Comparison of ENCODE assay signal across 17 cellular contexts in the genomic region with DNA sequence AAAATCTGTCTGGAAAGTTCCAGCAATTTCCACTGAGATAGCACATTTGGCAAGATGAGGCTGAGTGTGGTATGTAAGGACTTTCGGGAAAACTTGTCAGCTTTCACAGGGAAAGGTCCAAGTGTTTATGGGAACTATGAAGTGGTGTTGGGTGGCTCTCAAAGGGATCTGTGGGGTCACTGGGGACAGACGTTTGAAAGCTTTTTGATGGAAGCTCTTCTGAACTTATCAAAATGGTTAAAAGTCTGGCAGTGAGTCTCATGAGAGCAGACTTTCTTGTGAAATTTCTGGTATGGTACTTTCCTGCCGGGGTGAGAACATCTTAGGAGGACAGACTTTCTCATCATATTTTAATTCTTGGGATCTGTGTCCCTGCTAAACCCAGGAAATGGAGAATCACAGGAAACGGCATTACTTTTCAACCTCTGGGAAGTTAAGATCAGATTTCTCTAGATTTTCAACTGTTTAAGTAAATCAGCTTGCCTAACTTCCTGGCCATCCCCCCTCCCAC.
DNase-seq lines count a peak whose midpoint lies in the region; ATAC-seq, FAIRE-seq and TF ChIP-seq lines count a peak whose summit lies in the region.
"Had no signal": no experiment of that assay in that cellular context is flagged by ENCODE, and none has a peak within 500 bp of the region (broad histone marks: within the 10 kb centered on the region; RNA-seq: fewer than 3 reads in every experiment).

No MANE protein-coding gene starts in this region.

- H3K27ac ChIP-seq in liver (ENCODE audit: low read depth in 1 of 2, low read length in 2 of 2), result peak overlapping the region; percentile 31 to 48
- no peak overlapping the region for H3K27ac ChIP-seq in HepG2 (ENCODE audit: extremely low read length, insufficient read depth, low read length)

- H3K36me3 ChIP-seq in liver (ENCODE audit: control insufficient read depth in 4 of 4, insufficient read depth in 3 of 4, low read depth in 1 of 4, low read length in 3 of 4) (no peaks in the 10 kb centered on the region), HepG2 (replicated peaks in 1 of 2; ENCODE audit: control insufficient read depth in 1 of 2, insufficient read depth in 2 of 2, low read length in 2 of 2) (no peaks in the 10 kb centered on the region)

- in situ Hi-C loops in HepG2 (cut with HindIII; ENCODE audit: extremely low pct_ligation_motif_present, low pct_unique_long_range_greater_than_20kb), result no loop called here

- no peak for ATAC-seq in HepG2
- peak; percentile 85 for ATAC-seq in sciatic nerve
- ATAC-seq in activated naive CD4-positive, alpha-beta T cell treated with anti-CD3 and anti-CD28 coated beads, Interleukin-2, amount 50 U/mL, for 72 hours, result no peak
- ATAC-seq: naive thymus-derived CD4-positive, alpha-beta T cell had no signal

- H3K4me3 ChIP-seq in liver (ENCODE audit: low read depth in 1 of 3, low read length in 3 of 3) (no peak overlapping the region), HepG2 (replicated peaks in 1 of 3; ENCODE audit: insufficient read depth in 1 of 3, low read depth in 2 of 3, low read length in 3 of 3) (no peak overlapping the region)

- H3K9me3 Mint-ChIP-seq in activated naive CD4-positive, alpha-beta T cell treated with anti-CD3 and anti-CD28 coated beads, Interleukin-2, amount 50 U/mL, for 72 hours, result peaks cover 8 to 12% of the 10 kb centered on the region in 2 donors
- H3K9me3 Mint-ChIP-seq in activated T-cell treated with anti-CD3 and anti-CD28 coated beads, Interleukin-2, amount 50 U/mL, for 24 hours, result no peaks in the 10 kb centered on the region
- H3K9me3 Mint-ChIP-seq: T-helper 1 cell treated with Interleukin-12 subunit alpha and Interleukin-12 subunit beta and Interleukin-4 antibody, amounts not matched to agents 30 μg/mL and 1 μg/mL, for 36 hours had no signal

- no peaks in the 10 kb centered on the region for H3K27me3 Mint-ChIP-seq in activated T-cell treated with anti-CD3 and anti-CD28 coated beads, Interleukin-2, amount 50 U/mL, for 24 hours
- H3K27me3 Mint-ChIP-seq: dendritic cell treated with granulocyte-macrophage colony-stimulating factor and Interleukin-4, amounts not matched to agents 40 ng/mL and 50 ng/mL, for 4 days; naive thymus-derived CD4-positive, alpha-beta T cell had no signal

- no peak overlapping the region for H2AFZ ChIP-seq in HepG2 (ENCODE audit: low read length)

- peak in 1 of 2 donors; percentile 15 for TF ChIP-seq RAD21 in liver (IDR thresholded peaks at IDR 0.05)
- no peak for TF ChIP-seq RAD21 in HepG2 (CRISPR knock-in tag; IDR thresholded peaks at IDR 0.05)

- no peak for DNase-seq in HepG2 (ENCODE audit: low spot score)
- peak; percentile 43 for DNase-seq in iris pigment epithelial cell (ENCODE audit: low read depth)
- no peak for DNase-seq in sciatic nerve (ENCODE audit: low spot score)
- DNase-seq in activated T-cell treated with anti-CD3 and anti-CD28 coated beads for 4 hours, result no peak
- no peak for DNase-seq in central memory CD4-positive, alpha-beta T cell
- no peak for DNase-seq in activated naive CD4-positive, alpha-beta T cell treated with anti-CD3 and anti-CD28 coated beads, Interleukin-2, amount 50 U/mL, for 72 hours (ENCODE audit: low spot score in 2 of 2)
- no peak for DNase-seq in activated T-cell treated with anti-CD3 and anti-CD28 coated beads, Interleukin-2, amount 50 U/mL, for 24 hours
- DNase-seq: activated naive CD4-positive, alpha-beta T cell treated with anti-CD3 and anti-CD28 coated beads for 36 hours; KBM-7; naive thymus-derived CD4-positive, alpha-beta T cell; NCI-H2081; stimulated activated CD4-positive, alpha-beta T cell treated with anti-CD3 and anti-CD28 coated beads, Interleukin-1b, Interleukin-23, amount 100 ng/mL, for 48 hours; stimulated activated naive CD4-positive, alpha-beta T cell had no signal

- no peaks in the 10 kb centered on the region for H3K36me3 Mint-ChIP-seq in activated naive CD4-positive, alpha-beta T cell treated with anti-CD3 and anti-CD28 coated beads, Interleukin-2, amount 50 U/mL, for 72 hours
- H3K36me3 Mint-ChIP-seq in activated T-cell treated with anti-CD3 and anti-CD28 coated beads, Interleukin-2, amount 50 U/mL, for 24 hours (ENCODE audit: low read depth), result no peaks in the 10 kb centered on the region
- H3K36me3 Mint-ChIP-seq: naive thymus-derived CD4-positive, alpha-beta T cell had no signal

- WGBS in liver, result 76% methylated on average over 4 of the region's 4 CpGs
- WGBS in HepG2 (ENCODE audit: low lambda C conversion rate), result 5% methylated on average over 4 of the region's 4 CpGs

- H3K4me2 ChIP-seq in HepG2 (ENCODE audit: low read depth, low read length), result no peak overlapping the region

- no peak overlapping the region for H3K27ac Mint-ChIP-seq in activated naive CD4-positive, alpha-beta T cell treated with anti-CD3 and anti-CD28 coated beads, Interleukin-2, amount 50 U/mL, for 72 hours
- no peak overlapping the region for H3K27ac Mint-ChIP-seq in activated T-cell treated with anti-CD3 and anti-CD28 coated beads, Interleukin-2, amount 50 U/mL, for 24 hours
- H3K27ac Mint-ChIP-seq: activated naive CD4-positive, alpha-beta T cell treated with anti-CD3 and anti-CD28 coated beads for 36 hours; dendritic cell treated with granulocyte-macrophage colony-stimulating factor and Interleukin-4, amounts not matched to agents 40 ng/mL and 50 ng/mL, for 4 days; naive thymus-derived CD4-positive, alpha-beta T cell; T-helper 1 cell treated with Interleukin-12 subunit alpha and Interleukin-12 subunit beta and Interleukin-4 antibody, amounts not matched to agents 30 μg/mL and 1 μg/mL, for 36 hours had no signal

- no peaks in the 10 kb centered on the region for H4K20me1 ChIP-seq in HepG2 (ENCODE audit: insufficient read depth, low read length)

- peaks cover 0 to 3% (median under 1%) of the 10 kb centered on the region in 4 donors for H3K9me3 ChIP-seq in liver (ENCODE audit: control insufficient read depth in 4 of 4, low read length in 3 of 4)
- peaks cover 54% of the 10 kb centered on the region for H3K9me3 ChIP-seq in HepG2 (ENCODE audit: low read length)

- H3K4me1 Mint-ChIP-seq in activated T-cell treated with anti-CD3 and anti-CD28 coated beads, Interleukin-2, amount 50 U/mL, for 24 hours (ENCODE audit: low read depth), result no peaks in the 10 kb centered on the region
- H3K4me1 Mint-ChIP-seq: naive thymus-derived CD4-positive, alpha-beta T cell had no signal

- POLR2A ChIA-PET in HepG2 (lab: Yijun Ruan, JAX), result no interaction called here

- no peak for FAIRE-seq in HepG2 (lab: Jason Lieb, UNC)
- FAIRE-seq: A204.1 had no signal

- H3K27me3 ChIP-seq in liver (ENCODE audit: control insufficient read depth in 4 of 4, insufficient read depth in 4 of 4, low read length in 3 of 4), result no peaks in the 10 kb centered on the region
- no peaks in the 10 kb centered on the region for H3K27me3 ChIP-seq in HepG2 (ENCODE audit: control insufficient read depth in 1 of 2, insufficient read depth in 2 of 2, low read length in 2 of 2)

- no peaks in the 10 kb centered on the region for H3K79me2 ChIP-seq in HepG2 (ENCODE audit: insufficient read depth, low read length)

- no peak for TF ChIP-seq POLR2A in HepG2 (IDR thresholded peaks at IDR 0.05; ENCODE audit: insufficient read depth in 1 of 2, low read depth in 2 of 2, low read length in 2 of 2)

- intact Hi-C loops in HepG2 (cut with micrococcal nuclease; ENCODE audit: unreplicated experiment), result no loop called here
- intact Hi-C loops in sciatic nerve (cut with DNase I), result no loop called here

- CTCF ChIA-PET in HepG2 (lab: Yijun Ruan, JAX; ENCODE audit: low intra/inter-chr PET ratio, low total read pairs), result no interaction called here

- TF ChIP-seq EP300 in HepG2 (IDR thresholded peaks at IDR 0.05; ENCODE audit: low read depth in 2 of 2, low read length in 2 of 2), result no peak
- no peak for TF ChIP-seq EP300 in HepG2 (CRISPR knock-in tag; IDR thresholded peaks at IDR 0.05; ENCODE audit: borderline replicate concordance)

- BruUV-seq in HepG2 (replicated peaks; lab: Mats Ljungman, UMichigan), result no TSS peak

- no peaks in the 10 kb centered on the region for H3K4me1 ChIP-seq in liver (ENCODE audit: control insufficient read depth in 4 of 4, insufficient read depth in 4 of 4, low read length in 3 of 4)
- no peaks in the 10 kb centered on the region for H3K4me1 ChIP-seq in HepG2 (ENCODE audit: insufficient read depth, low read length)

- no peak overlapping the region for H3K9ac ChIP-seq in liver (ENCODE audit: low read depth in 1 of 2, low read length in 2 of 2)
- no peak overlapping the region for H3K9ac ChIP-seq in HepG2 (ENCODE audit: insufficient read depth, low read depth, low read length)

- no peak overlapping the region for H3K4me3 Mint-ChIP-seq in activated T-cell treated with anti-CD3 and anti-CD28 coated beads, Interleukin-2, amount 50 U/mL, for 24 hours
- H3K4me3 Mint-ChIP-seq: activated naive CD4-positive, alpha-beta T cell treated with anti-CD3 and anti-CD28 coated beads for 36 hours; dendritic cell treated with granulocyte-macrophage colony-stimulating factor and Interleukin-4, amounts not matched to agents 40 ng/mL and 50 ng/mL, for 4 days; naive thymus-derived CD4-positive, alpha-beta T cell; T-helper 1 cell treated with Interleukin-12 subunit alpha and Interleukin-12 subunit beta and Interleukin-4 antibody, amounts not matched to agents 30 μg/mL and 1 μg/mL, for 36 hours had no signal

- TF ChIP-seq CTCF in liver (IDR thresholded peaks at IDR 0.05; ENCODE audit: low read depth, low read length, missing input control) (no peak), HepG2 (CRISPR knock-in tag; IDR thresholded peaks at IDR 0.05) (no peak)

TF ChIP-seq in liver, 16 proteins besides CTCF, POLR2A, EP300 and RAD21 (continues in another document):
- no peak for TF ChIP-seq EGR1 (IDR thresholded peaks at IDR 0.05; ENCODE audit: low read depth in 2 of 2)

TF ChIP-seq in HepG2, 621 proteins besides CTCF, POLR2A, EP300 and RAD21:
- TF ChIP-seq ZBTB8A (CRISPR knock-in tag; IDR thresholded peaks at IDR 0.05; ENCODE audit: borderline replicate concordance, low read depth) (no peak), HOXA7 (CRISPR knock-in tag; IDR thresholded peaks at IDR 0.05) (no peak), MZF1 (CRISPR knock-in tag; IDR thresholded peaks at IDR 0.05; ENCODE audit: borderline replicate concordance) (no peak), ZNF30 (CRISPR knock-in tag; IDR thresholded peaks at IDR 0.05) (no peak), MED8 (CRISPR knock-in tag; IDR thresholded peaks at IDR 0.05; ENCODE audit: insufficient replicate concordance) (no peak), RFX3 (CRISPR knock-in tag; IDR thresholded peaks at IDR 0.05) (no peak)
- TF ChIP-seq, protein P1, sequence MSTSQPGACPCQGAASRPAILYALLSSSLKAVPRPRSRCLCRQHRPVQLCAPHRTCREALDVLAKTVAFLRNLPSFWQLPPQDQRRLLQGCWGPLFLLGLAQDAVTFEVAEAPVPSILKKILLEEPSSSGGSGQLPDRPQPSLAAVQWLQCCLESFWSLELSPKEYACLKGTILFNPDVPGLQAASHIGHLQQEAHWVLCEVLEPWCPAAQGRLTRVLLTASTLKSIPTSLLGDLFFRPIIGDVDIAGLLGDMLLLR (CRISPR knock-in tag; IDR thresholded peaks at IDR 0.05), result no peak
TF ChIP-seq in HepG2: peak in this region for 0.
